ENCODE assay signal across 15 cellular contexts in genomic region chr9:68836788-68837187, GRCh38.
"Had no signal": no experiment of that assay in that cellular context is flagged by ENCODE, and none has a peak within 500 bp of the region (broad histone marks: within the 10 kb centered on the region; RNA-seq: fewer than 3 reads in every experiment).

No MANE protein-coding gene starts in this region.

- H3K27ac ChIP-seq: suprapubic skin, thyroid gland, upper lobe of right lung, vagina had no signal

- FAIRE-seq: frontal cortex, small intestine had no signal

- H3K9me3 ChIP-seq: right atrium auricular region, suprapubic skin, thyroid gland, upper lobe of right lung, vagina had no signal

- H3K4me1 ChIP-seq: thyroid gland, upper lobe of right lung, vagina had no signal

- ATAC-seq: esophagus mucosa; left lobe of liver; natural killer cell; stimulated activated naive CD8-positive, alpha-beta T cell treated with anti-CD3 and anti-CD28 coated beads, Interleukin-15, Interleukin-2, amounts not matched to agents 100 U/mL and 50 U/mL, for 24 hours; upper lobe of right lung had no signal

- DNase-seq: effector memory CD4-positive, alpha-beta T cell; immature natural killer cell; natural killer cell; posterior cingulate gyrus; small intestine; stimulated activated CD4-positive, alpha-beta T cell treated with anti-CD3 and anti-CD28 coated beads, Interleukin-12 subunit alpha, Interleukin-12 subunit beta, amount 100 ng/mL, for 4 hours; stimulated activated naive CD8-positive, alpha-beta T cell treated with anti-CD3 and anti-CD28 coated beads, Interleukin-15, Interleukin-2, amounts not matched to agents 100 U/mL and 50 U/mL, for 24 hours; thyroid gland; upper lobe of right lung had no signal

- H3K27me3 ChIP-seq: right atrium auricular region, suprapubic skin, thyroid gland, upper lobe of right lung, vagina had no signal

- H3K36me3 ChIP-seq: right atrium auricular region, suprapubic skin, thyroid gland, upper lobe of right lung, vagina had no signal

- H3K4me3 ChIP-seq: right atrium auricular region, suprapubic skin, thyroid gland, upper lobe of right lung, vagina had no signal
